1 cellular context compared by ENCODE assay signal in the genomic region with DNA sequence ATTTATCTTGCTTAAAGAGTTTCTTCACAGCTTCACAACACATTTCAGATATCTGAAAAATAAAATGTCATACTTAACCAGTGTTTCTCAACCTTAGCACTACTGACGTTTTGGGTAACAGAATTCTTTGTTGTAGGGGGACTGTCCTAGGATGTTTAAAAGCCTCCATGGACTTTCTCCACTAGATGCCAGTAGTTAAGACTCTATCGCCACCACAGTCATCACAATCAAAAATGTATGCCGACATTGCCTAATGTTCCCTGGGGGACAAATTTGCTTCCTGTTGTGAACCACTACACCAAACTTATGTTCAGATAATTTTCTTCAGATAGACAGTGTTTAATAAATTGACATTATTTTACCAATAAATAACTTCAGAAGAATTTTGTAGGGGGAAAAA.
TF ChIP-seq lines count a peak whose summit lies in the region.

No MANE protein-coding gene starts in this region.

TF ChIP-seq in HCT116, 20 proteins besides CTCF, POLR2A, EP300 and RAD21 (continued from another document):
- TF ChIP-seq, protein P1, sequence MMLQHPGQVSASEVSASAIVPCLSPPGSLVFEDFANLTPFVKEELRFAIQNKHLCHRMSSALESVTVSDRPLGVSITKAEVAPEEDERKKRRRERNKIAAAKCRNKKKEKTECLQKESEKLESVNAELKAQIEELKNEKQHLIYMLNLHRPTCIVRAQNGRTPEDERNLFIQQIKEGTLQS (IDR thresholded peaks at IDR 0.05) = no peak
- no peak for TF ChIP-seq SIN3A (IDR thresholded peaks at IDR 0.05; ENCODE audit: low read depth)
TF ChIP-seq in HCT116: peak in this region for 0.
